Comparison of ENCODE assay signal across 1 cellular context in the genomic region with DNA sequence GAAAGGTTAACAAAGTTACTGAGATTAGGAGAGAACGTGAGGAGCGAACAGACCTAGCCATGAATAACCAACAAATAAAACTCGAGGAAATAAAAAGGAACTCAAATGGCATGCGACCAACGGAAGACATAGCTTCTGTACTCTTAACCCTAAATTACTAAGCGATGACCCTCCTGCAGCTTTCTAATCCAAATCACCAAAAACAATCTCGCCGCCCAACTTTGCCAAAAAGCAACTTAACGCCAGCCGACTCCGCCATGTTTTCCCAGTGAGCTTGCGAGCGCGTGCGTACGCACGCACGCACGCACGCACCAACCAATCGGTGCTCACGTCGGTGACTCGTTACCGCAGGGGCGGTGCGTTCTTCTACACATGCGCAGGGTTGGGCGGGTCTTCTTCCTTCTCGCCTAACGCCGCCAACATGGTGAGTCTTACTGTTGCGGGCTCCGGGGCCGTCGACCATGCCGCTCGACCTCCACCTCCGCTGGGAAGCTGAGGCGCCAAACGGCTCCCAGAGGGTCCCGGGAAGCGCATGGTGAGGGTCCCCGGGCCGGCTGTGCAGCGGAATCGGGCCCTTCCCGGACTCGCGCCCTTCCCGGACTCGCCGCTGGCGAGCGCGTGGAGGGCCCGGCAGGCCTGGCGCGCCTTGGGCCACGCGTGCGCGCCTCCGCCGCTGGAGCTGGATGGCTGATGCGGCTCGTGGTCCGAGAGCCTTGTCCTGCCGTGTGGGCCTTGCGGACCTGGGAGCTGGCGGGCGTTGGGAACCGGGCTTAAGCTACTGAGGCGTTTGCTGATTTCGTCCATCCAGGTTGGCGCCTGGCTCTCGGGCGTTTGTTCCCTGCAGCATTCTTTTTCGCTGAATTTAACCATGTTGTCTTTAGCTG.
TF ChIP-seq lines count a peak whose summit lies in the region.

A gene (plus strand): TSS at position 400 of the 884 bp plus-strand sequence. CDS start 133 bp downstream, at position 533.

TF ChIP-seq in K562, 482 proteins besides CTCF, POLR2A, EP300 and RAD21 (continued from another document and continues in another):
- TF ChIP-seq, protein P1, sequence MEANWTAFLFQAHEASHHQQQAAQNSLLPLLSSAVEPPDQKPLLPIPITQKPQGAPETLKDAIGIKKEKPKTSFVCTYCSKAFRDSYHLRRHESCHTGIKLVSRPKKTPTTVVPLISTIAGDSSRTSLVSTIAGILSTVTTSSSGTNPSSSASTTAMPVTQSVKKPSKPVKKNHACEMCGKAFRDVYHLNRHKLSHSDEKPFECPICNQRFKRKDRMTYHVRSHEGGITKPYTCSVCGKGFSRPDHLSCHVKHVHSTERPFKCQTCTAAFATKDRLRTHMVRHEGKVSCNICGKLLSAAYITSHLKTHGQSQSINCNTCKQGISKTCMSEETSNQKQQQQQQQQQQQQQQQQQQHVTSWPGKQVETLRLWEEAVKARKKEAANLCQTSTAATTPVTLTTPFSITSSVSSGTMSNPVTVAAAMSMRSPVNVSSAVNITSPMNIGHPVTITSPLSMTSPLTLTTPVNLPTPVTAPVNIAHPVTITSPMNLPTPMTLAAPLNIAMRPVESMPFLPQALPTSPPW (CRISPR knock-in tag; IDR thresholded peaks at IDR 0.05) = no peak
- TF ChIP-seq RBBP5 (IDR thresholded peaks at IDR 0.05; ENCODE audit: borderline replicate concordance, insufficient read depth, low read length, poor library complexity, severe bottlenecking) (peak; percentile 94), ELF4 (CRISPR knock-in tag; IDR thresholded peaks at IDR 0.05) (no peak), NELFE (IDR thresholded peaks at IDR 0.05; ENCODE audit: insufficient read depth, insufficient read length) (no peak), STAT5B (CRISPR knock-in tag; IDR thresholded peaks at IDR 0.05) (no peak), E2F3 (CRISPR knock-in tag; IDR thresholded peaks at IDR 0.05) (peak; percentile 84), NFIC (IDR thresholded peaks at IDR 0.05) (peak; percentile 62), MAFK (IDR thresholded peaks at IDR 0.05; ENCODE audit: low read length) (no peak), MXI1 (IDR thresholded peaks at IDR 0.05; ENCODE audit: low read depth, low read length) (peak; percentile 36), CHCHD3 (CRISPR knock-in tag; IDR thresholded peaks at IDR 0.05) (no peak), ZNF3 (CRISPR knock-in tag; IDR thresholded peaks at IDR 0.05) (no peak), RBFOX2 (IDR thresholded peaks at IDR 0.05; ENCODE audit: low read depth, low read length) (peak; percentile 99), SP2 (IDR thresholded peaks at IDR 0.05; ENCODE audit: extremely low read depth, low read depth, low read length, poor library complexity, severe bottlenecking) (no peak), ZKSCAN1 (IDR thresholded peaks at IDR 0.05; ENCODE audit: low read depth, low read length) (peak; percentile 76), PTRF (tag; IDR thresholded peaks at IDR 0.05) (no peak), HEY1 (CRISPR knock-in tag; IDR thresholded peaks at IDR 0.05; ENCODE audit: borderline replicate concordance) (no peak), TAF9B (IDR thresholded peaks at IDR 0.05; ENCODE audit: partially characterized antibody) (peak; percentile 97), PML (IDR thresholded peaks at IDR 0.05; ENCODE audit: low read length) (peak; percentile 90), ZNF143 (CRISPR knock-in tag; IDR thresholded peaks at IDR 0.05) (peak; percentile 60; the same call in 1 of the 2 replicates), SOX6 (IDR thresholded peaks at IDR 0.05) (no peak; the same call in 1 of the 2 replicates), GABPA (tag; conservative IDR thresholded peaks at IDR 0.05; ENCODE audit: low read depth) (no peak), EP400 (IDR thresholded peaks at IDR 0.05) (peak; percentile 99), TEAD4 (IDR thresholded peaks at IDR 0.05; ENCODE audit: low read length) (no peak), TEAD4 (CRISPR knock-in tag; IDR thresholded peaks at IDR 0.05; ENCODE audit: borderline replicate concordance) (no peak), NCOR1 (IDR thresholded peaks at IDR 0.05) (peak; percentile 1; the same call in 1 of the 2 replicates), ZKSCAN8 (CRISPR knock-in tag; IDR thresholded peaks at IDR 0.05) (no peak), ARID2 (IDR thresholded peaks at IDR 0.05) (0 out of 2 replicates have a peak, but pooled peaks have one; percentile 17), ZNF668 (CRISPR knock-in tag; IDR thresholded peaks at IDR 0.05) (no peak), CREBBP (IDR thresholded peaks at IDR 0.05; ENCODE audit: low read depth, low read length) (no peak), RBM15 (IDR thresholded peaks at IDR 0.05; ENCODE audit: insufficient read depth, low read length) (no peak), FOXJ2 (tag; IDR thresholded peaks at IDR 0.05) (no peak), FOXA1 (IDR thresholded peaks at IDR 0.05; ENCODE audit: borderline replicate concordance) (no peak), ZNF75A (CRISPR knock-in tag; IDR thresholded peaks at IDR 0.05) (no peak), ZNF384 (IDR thresholded peaks at IDR 0.05; ENCODE audit: low read depth, low read length) (no peak), RB1 (IDR thresholded peaks at IDR 0.05; ENCODE audit: low read depth) (peak; percentile 95), POLR2G (IDR thresholded peaks at IDR 0.05; ENCODE audit: low read depth, low read length) (peak; percentile 99), RBM17 (IDR thresholded peaks at IDR 0.05; ENCODE audit: borderline replicate concordance, low read depth, low read length) (no peak), SUPT5H (IDR thresholded peaks at IDR 0.05) (peak; percentile 99), ZNF274 (IDR thresholded peaks at IDR 0.05; ENCODE audit: borderline replicate concordance, low read depth, low read length) (no peak), MTF1 (CRISPR knock-in tag; IDR thresholded peaks at IDR 0.05; ENCODE audit: borderline replicate concordance) (no peak), MEIS2 (IDR thresholded peaks at IDR 0.05; ENCODE audit: partially characterized antibody) (peak; percentile 80), FOS (IDR thresholded peaks at IDR 0.05; ENCODE audit: extremely low read depth, insufficient read length) (peak; percentile 61), XRCC4 (IDR thresholded peaks at IDR 0.05; ENCODE audit: extremely low read depth, insufficient read depth, insufficient read length) (no peak), SRF (CRISPR knock-in tag; IDR thresholded peaks at IDR 0.05) (peak in 1 of 2 experiments; percentile 24; a peak in 2 of 4 replicates), ZNF507 (tag; conservative IDR thresholded peaks at IDR 0.05) (no peak), ZNF766 (CRISPR knock-in tag; conservative IDR thresholded peaks at IDR 0.05) (no peak), CSDE1 (IDR thresholded peaks at IDR 0.05) (peak in 1 of 2 experiments; percentile 48; a peak in 2 of 4 replicates), MYNN (IDR thresholded peaks at IDR 0.05) (no peak), MYNN (CRISPR knock-in tag; IDR thresholded peaks at IDR 0.05) (no peak), ZNF239 (CRISPR knock-in tag; IDR thresholded peaks at IDR 0.05) (no peak; the same call in 1 of the 2 replicates), ILF3 (IDR thresholded peaks at IDR 0.05; ENCODE audit: borderline replicate concordance) (no peak), SIN3B (IDR thresholded peaks at IDR 0.05; ENCODE audit: low read depth) (peak; percentile 91)
- TF ChIP-seq, protein P2, sequence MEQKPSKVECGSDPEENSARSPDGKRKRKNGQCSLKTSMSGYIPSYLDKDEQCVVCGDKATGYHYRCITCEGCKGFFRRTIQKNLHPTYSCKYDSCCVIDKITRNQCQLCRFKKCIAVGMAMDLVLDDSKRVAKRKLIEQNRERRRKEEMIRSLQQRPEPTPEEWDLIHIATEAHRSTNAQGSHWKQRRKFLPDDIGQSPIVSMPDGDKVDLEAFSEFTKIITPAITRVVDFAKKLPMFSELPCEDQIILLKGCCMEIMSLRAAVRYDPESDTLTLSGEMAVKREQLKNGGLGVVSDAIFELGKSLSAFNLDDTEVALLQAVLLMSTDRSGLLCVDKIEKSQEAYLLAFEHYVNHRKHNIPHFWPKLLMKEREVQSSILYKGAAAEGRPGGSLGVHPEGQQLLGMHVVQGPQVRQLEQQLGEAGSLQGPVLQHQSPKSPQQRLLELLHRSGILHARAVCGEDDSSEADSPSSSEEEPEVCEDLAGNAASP (IDR thresholded peaks at IDR 0.05) = no peak
- TF ChIP-seq, protein P3, sequence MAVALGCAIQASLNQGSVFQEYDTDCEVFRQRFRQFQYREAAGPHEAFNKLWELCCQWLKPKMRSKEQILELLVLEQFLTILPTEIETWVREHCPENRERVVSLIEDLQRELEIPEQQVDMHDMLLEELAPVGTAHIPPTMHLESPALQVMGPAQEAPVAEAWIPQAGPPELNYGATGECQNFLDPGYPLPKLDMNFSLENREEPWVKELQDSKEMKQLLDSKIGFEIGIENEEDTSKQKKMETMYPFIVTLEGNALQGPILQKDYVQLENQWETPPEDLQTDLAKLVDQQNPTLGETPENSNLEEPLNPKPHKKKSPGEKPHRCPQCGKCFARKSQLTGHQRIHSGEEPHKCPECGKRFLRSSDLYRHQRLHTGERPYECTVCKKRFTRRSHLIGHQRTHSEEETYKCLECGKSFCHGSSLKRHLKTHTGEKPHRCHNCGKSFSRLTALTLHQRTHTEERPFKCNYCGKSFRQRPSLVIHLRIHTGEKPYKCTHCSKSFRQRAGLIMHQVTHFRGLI (CRISPR knock-in tag; IDR thresholded peaks at IDR 0.05) = no peak
- TF ChIP-seq, protein P4, sequence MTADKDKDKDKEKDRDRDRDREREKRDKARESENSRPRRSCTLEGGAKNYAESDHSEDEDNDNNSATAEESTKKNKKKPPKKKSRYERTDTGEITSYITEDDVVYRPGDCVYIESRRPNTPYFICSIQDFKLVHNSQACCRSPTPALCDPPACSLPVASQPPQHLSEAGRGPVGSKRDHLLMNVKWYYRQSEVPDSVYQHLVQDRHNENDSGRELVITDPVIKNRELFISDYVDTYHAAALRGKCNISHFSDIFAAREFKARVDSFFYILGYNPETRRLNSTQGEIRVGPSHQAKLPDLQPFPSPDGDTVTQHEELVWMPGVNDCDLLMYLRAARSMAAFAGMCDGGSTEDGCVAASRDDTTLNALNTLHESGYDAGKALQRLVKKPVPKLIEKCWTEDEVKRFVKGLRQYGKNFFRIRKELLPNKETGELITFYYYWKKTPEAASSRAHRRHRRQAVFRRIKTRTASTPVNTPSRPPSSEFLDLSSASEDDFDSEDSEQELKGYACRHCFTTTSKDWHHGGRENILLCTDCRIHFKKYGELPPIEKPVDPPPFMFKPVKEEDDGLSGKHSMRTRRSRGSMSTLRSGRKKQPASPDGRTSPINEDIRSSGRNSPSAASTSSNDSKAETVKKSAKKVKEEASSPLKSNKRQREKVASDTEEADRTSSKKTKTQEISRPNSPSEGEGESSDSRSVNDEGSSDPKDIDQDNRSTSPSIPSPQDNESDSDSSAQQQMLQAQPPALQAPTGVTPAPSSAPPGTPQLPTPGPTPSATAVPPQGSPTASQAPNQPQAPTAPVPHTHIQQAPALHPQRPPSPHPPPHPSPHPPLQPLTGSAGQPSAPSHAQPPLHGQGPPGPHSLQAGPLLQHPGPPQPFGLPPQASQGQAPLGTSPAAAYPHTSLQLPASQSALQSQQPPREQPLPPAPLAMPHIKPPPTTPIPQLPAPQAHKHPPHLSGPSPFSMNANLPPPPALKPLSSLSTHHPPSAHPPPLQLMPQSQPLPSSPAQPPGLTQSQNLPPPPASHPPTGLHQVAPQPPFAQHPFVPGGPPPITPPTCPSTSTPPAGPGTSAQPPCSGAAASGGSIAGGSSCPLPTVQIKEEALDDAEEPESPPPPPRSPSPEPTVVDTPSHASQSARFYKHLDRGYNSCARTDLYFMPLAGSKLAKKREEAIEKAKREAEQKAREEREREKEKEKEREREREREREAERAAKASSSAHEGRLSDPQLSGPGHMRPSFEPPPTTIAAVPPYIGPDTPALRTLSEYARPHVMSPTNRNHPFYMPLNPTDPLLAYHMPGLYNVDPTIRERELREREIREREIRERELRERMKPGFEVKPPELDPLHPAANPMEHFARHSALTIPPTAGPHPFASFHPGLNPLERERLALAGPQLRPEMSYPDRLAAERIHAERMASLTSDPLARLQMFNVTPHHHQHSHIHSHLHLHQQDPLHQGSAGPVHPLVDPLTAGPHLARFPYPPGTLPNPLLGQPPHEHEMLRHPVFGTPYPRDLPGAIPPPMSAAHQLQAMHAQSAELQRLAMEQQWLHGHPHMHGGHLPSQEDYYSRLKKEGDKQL (CRISPR knock-in tag; IDR thresholded peaks at IDR 0.05; ENCODE audit: borderline replicate concordance) = no peak
- TF ChIP-seq, protein P5, sequence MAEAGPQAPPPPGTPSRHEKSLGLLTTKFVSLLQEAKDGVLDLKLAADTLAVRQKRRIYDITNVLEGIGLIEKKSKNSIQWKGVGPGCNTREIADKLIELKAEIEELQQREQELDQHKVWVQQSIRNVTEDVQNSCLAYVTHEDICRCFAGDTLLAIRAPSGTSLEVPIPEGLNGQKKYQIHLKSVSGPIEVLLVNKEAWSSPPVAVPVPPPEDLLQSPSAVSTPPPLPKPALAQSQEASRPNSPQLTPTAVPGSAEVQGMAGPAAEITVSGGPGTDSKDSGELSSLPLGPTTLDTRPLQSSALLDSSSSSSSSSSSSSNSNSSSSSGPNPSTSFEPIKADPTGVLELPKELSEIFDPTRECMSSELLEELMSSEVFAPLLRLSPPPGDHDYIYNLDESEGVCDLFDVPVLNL (CRISPR knock-in tag; IDR thresholded peaks at IDR 0.05; ENCODE audit: low read depth) = peak; percentile 74; the same call in 1 of the 2 replicates
- TF ChIP-seq, protein P6, sequence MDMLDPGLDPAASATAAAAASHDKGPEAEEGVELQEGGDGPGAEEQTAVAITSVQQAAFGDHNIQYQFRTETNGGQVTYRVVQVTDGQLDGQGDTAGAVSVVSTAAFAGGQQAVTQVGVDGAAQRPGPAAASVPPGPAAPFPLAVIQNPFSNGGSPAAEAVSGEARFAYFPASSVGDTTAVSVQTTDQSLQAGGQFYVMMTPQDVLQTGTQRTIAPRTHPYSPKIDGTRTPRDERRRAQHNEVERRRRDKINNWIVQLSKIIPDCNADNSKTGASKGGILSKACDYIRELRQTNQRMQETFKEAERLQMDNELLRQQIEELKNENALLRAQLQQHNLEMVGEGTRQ (CRISPR knock-in tag; IDR thresholded peaks at IDR 0.05) = no peak
- TF ChIP-seq, protein P7, sequence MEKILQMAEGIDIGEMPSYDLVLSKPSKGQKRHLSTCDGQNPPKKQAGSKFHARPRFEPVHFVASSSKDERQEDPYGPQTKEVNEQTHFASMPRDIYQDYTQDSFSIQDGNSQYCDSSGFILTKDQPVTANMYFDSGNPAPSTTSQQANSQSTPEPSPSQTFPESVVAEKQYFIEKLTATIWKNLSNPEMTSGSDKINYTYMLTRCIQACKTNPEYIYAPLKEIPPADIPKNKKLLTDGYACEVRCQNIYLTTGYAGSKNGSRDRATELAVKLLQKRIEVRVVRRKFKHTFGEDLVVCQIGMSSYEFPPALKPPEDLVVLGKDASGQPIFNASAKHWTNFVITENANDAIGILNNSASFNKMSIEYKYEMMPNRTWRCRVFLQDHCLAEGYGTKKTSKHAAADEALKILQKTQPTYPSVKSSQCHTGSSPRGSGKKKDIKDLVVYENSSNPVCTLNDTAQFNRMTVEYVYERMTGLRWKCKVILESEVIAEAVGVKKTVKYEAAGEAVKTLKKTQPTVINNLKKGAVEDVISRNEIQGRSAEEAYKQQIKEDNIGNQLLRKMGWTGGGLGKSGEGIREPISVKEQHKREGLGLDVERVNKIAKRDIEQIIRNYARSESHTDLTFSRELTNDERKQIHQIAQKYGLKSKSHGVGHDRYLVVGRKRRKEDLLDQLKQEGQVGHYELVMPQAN (IDR thresholded peaks at IDR 0.05; ENCODE audit: borderline replicate concordance) = peak; percentile 90
